ENCODE assay signal across 19 cellular contexts in genomic region chr1:12069616-12070244, GRCh38. TPM values are rescaled to one million over a fixed set of nuclear protein-coding genes. Genes with fewer than 3 reads are reported as not detected.
DNase-seq lines count a peak whose midpoint lies in the region; ATAC-seq, FAIRE-seq and TF ChIP-seq lines count a peak whose summit lies in the region.
"Had no signal": no experiment of that assay in that cellular context is flagged by ENCODE, and none has a peak within 500 bp of the region (broad histone marks: within the 10 kb centered on the region; RNA-seq: fewer than 3 reads in every experiment).

No MANE protein-coding gene starts in this region.

- TF ChIP-seq CTCF in Calu3 (IDR thresholded peaks at IDR 0.05; ENCODE audit: unreplicated experiment) = no peak

- no peak overlapping the region for H3K27ac ChIP-seq in CD8-positive, alpha-beta memory T cell (ENCODE audit: low read depth, low read length)
- H3K27ac ChIP-seq: esophagus squamous epithelium, GM23248, hepatocyte, psoas muscle, thoracic aorta had no signal

- no peak overlapping the region for H3K4me3 ChIP-seq in CD8-positive, alpha-beta memory T cell (ENCODE audit: low read length)
- H3K4me3 ChIP-seq: esophagus squamous epithelium, GM23248, hepatocyte, psoas muscle, thoracic aorta had no signal

- H3K9me3 ChIP-seq in CD8-positive, alpha-beta memory T cell (ENCODE audit: low read length) = no peaks in the 10 kb centered on the region
- H3K9me3 ChIP-seq: esophagus squamous epithelium, psoas muscle, thoracic aorta had no signal

- peaks cover 18% of the 10 kb centered on the region for H3K4me1 ChIP-seq in CD8-positive, alpha-beta memory T cell (ENCODE audit: insufficient read depth, low read length)
- H3K4me1 ChIP-seq: psoas muscle had no signal

- H3K27ac Mint-ChIP-seq in CD8-positive, alpha-beta memory T cell = peak overlapping the region in 2 of 8 donors; percentile 25 to 84
- H3K27ac Mint-ChIP-seq in memory B cell = no peak overlapping the region
- H3K27ac Mint-ChIP-seq in activated naive CD4-positive, alpha-beta T cell treated with anti-CD3 and anti-CD28 coated beads for 36 hours = no peak overlapping the region
- H3K27ac Mint-ChIP-seq in Calu3 (ENCODE audit: unreplicated experiment) = no peak overlapping the region

- H3K27me3 Mint-ChIP-seq in CD8-positive, alpha-beta memory T cell = peaks cover 40 to 49% of the 10 kb centered on the region in 2 donors
- peaks cover 28% of the 10 kb centered on the region for H3K27me3 Mint-ChIP-seq in memory B cell
- peaks cover 19% of the 10 kb centered on the region for H3K27me3 Mint-ChIP-seq in activated naive CD4-positive, alpha-beta T cell treated with anti-CD3 and anti-CD28 coated beads for 36 hours (ENCODE audit: low read depth)
- H3K27me3 Mint-ChIP-seq in Calu3 (ENCODE audit: unreplicated experiment) = peaks cover 82% of the 10 kb centered on the region

- POLR2A ChIA-PET in CD8-positive, alpha-beta memory T cell (lab: Charles Lee) = no interaction called here

- H3K36me3 ChIP-seq in CD8-positive, alpha-beta memory T cell (ENCODE audit: insufficient read depth, low read length) = no peaks in the 10 kb centered on the region
- H3K36me3 ChIP-seq: esophagus squamous epithelium, thoracic aorta had no signal

- H3K4me3 Mint-ChIP-seq in CD8-positive, alpha-beta memory T cell = peak overlapping the region in 5 of 7 donors; percentile 1 to 29 (median 8)
- peak overlapping the region; percentile 49 for H3K4me3 Mint-ChIP-seq in memory B cell
- H3K4me3 Mint-ChIP-seq in activated naive CD4-positive, alpha-beta T cell treated with anti-CD3 and anti-CD28 coated beads for 36 hours = no peak overlapping the region
- no peak overlapping the region for H3K4me3 Mint-ChIP-seq in Calu3 (ENCODE audit: low read depth, unreplicated experiment)
- H3K4me3 Mint-ChIP-seq: naive B cell had no signal

- FAIRE-seq in GM12891 (lab: Jason Lieb, UNC) = peak; percentile 57

- no peaks in the 10 kb centered on the region for H3K36me3 Mint-ChIP-seq in CD8-positive, alpha-beta memory T cell
- H3K36me3 Mint-ChIP-seq in memory B cell (no peaks in the 10 kb centered on the region), Calu3 (ENCODE audit: insufficient read depth, unreplicated experiment) (no peaks in the 10 kb centered on the region)
- peaks cover 13% of the 10 kb centered on the region for H3K36me3 Mint-ChIP-seq in activated naive CD4-positive, alpha-beta T cell treated with anti-CD3 and anti-CD28 coated beads for 36 hours (ENCODE audit: low read depth)

- no peaks in the 10 kb centered on the region for H3K9me3 Mint-ChIP-seq in CD8-positive, alpha-beta memory T cell
- H3K9me3 Mint-ChIP-seq in memory B cell = no peaks in the 10 kb centered on the region
- H3K9me3 Mint-ChIP-seq in activated naive CD4-positive, alpha-beta T cell treated with anti-CD3 and anti-CD28 coated beads for 36 hours = no peaks in the 10 kb centered on the region
- no peaks in the 10 kb centered on the region for H3K9me3 Mint-ChIP-seq in Calu3 (ENCODE audit: low read depth, unreplicated experiment)

- no TSS peak for BruUV-seq in Calu3 (replicated peaks; lab: Mats Ljungman, UMichigan)

- no peak for DNase-seq in CD8-positive, alpha-beta memory T cell
- no peak for DNase-seq in GM12891 (ENCODE audit: insufficient read length, low spot score)
- DNase-seq in UCSD-AML1 (lab: John Stamatoyannopoulos, UW; ENCODE audit: unreplicated experiment) = peak; percentile 47
- no peak for DNase-seq in memory B cell (ENCODE audit: low spot score in 2 of 2)
- DNase-seq in left lobe of liver (ENCODE audit: low spot score) = no peak
- DNase-seq in activated naive CD4-positive, alpha-beta T cell treated with anti-CD3 and anti-CD28 coated beads for 36 hours = no peak
- no peak for DNase-seq in COLO668 (lab: John Stamatoyannopoulos, UW; ENCODE audit: unreplicated experiment)
- DNase-seq in Calu3 = no peak
- DNase-seq: activated CD8-positive, alpha-beta memory T cell treated with anti-CD3 and anti-CD28 coated beads, Interleukin-2, amount 50 U/mL, for 48 hours; esophagus squamous epithelium; GM23248; left colon; naive B cell; NCI-H1436; psoas muscle had no signal

- CTCF ChIA-PET in CD8-positive, alpha-beta memory T cell (lab: Charles Lee) = no interaction called here
- CTCF ChIA-PET in activated naive CD4-positive, alpha-beta T cell treated with anti-CD3 and anti-CD28 coated beads for 36 hours (lab: Charles Lee) = interaction anchor here (0.9 to 4.1 kb wide), 2 partner anchors 9 to 10 kb away, joined by 3 to 17 read pairs; no protein-coding TSS in a partner anchor
- CTCF ChIA-PET in Calu3 (lab: Charles Lee) = no interaction called here

- intact Hi-C loops in activated naive CD4-positive, alpha-beta T cell treated with anti-CD3 and anti-CD28 coated beads for 36 hours (cut with micrococcal nuclease) = loop anchor here (2.0 to 10.0 kb wide), 5 partner anchors 51 to 445 kb away; partner anchors contain the start of gene MIIP
- intact Hi-C loops in Calu3 (cut with micrococcal nuclease; ENCODE audit: unreplicated experiment) = no loop called here

- ATAC-seq in memory B cell (ENCODE audit: low read depth) = no peak
- no peak for ATAC-seq in left lobe of liver
- ATAC-seq: left colon, psoas muscle had no signal

- TF ChIP-seq POLR2A in GM12891 (IDR thresholded peaks at IDR 0.05; ENCODE audit: low read depth, low read length) = no peak

- H3K27me3 ChIP-seq in CD8-positive, alpha-beta memory T cell (ENCODE audit: insufficient read depth, low read length, poor library complexity, severe bottlenecking) = peaks cover 11% of the 10 kb centered on the region

- H3K4me1 Mint-ChIP-seq in CD8-positive, alpha-beta memory T cell = peaks cover 28 to 46% (median 45%) of the 10 kb centered on the region in 3 donors
- H3K4me1 Mint-ChIP-seq in memory B cell = peaks cover 19% of the 10 kb centered on the region
- H3K4me1 Mint-ChIP-seq in activated naive CD4-positive, alpha-beta T cell treated with anti-CD3 and anti-CD28 coated beads for 36 hours (ENCODE audit: low read depth) = peaks cover 41% of the 10 kb centered on the region
- no peaks in the 10 kb centered on the region for H3K4me1 Mint-ChIP-seq in Calu3 (ENCODE audit: low read depth, unreplicated experiment)

TF ChIP-seq in GM12891, 5 proteins besides CTCF, POLR2A, EP300 and RAD21:
- TF ChIP-seq PAX5 (IDR thresholded peaks at IDR 0.05; ENCODE audit: insufficient read depth, low read length, severe bottlenecking) (no peak), SPI1 (IDR thresholded peaks at IDR 0.05; ENCODE audit: low read depth, low read length) (peak; percentile 46; the same call in 1 of the 2 replicates)
TF ChIP-seq in GM12891: peak in this region for 1.

RNA-seq across cellular contexts. Expression of gene TNFRSF8, which starts 6.6 kb away (rescaled TPM):
- 1 to 10 TPM; 1.5 to 1.9 TPM for total RNA-seq in CD8-positive, alpha-beta memory T cell
- not detected for polyA plus RNA-seq in CD8-positive, alpha-beta memory T cell
- 54.1 TPM for polyA plus RNA-seq in GM12891 (2012; ENCODE audit: low read depth, missing spikeins)
- 0.18 TPM for total RNA-seq in left lobe of liver
- total RNA-seq in activated naive CD4-positive, alpha-beta T cell treated with anti-CD3 and anti-CD28 coated beads for 36 hours = 10 to 100 TPM; 18.6 to 18.8 TPM
- total RNA-seq in Calu3 (2022) = not detected in 2 replicates
- total RNA-seq: GM23248, hepatocyte, SK-MEL-5 had no signal
- polyA plus RNA-seq: BJ, hepatocyte had no signal

RNA-seq across cellular contexts. Expression of gene MIIP, which starts 50.4 kb away (rescaled TPM):
- total RNA-seq in CD8-positive, alpha-beta memory T cell = 10 to 100 TPM; 37.0 to 37.6 TPM
- polyA plus RNA-seq in CD8-positive, alpha-beta memory T cell = 31.6 TPM
- 43.9 TPM for polyA plus RNA-seq in GM12891 (2012; ENCODE audit: low read depth, missing spikeins)
- total RNA-seq in left lobe of liver (10.1 TPM), Calu3 (2022) (23.4 and 28.8 TPM in 2 replicates)
- total RNA-seq in activated naive CD4-positive, alpha-beta T cell treated with anti-CD3 and anti-CD28 coated beads for 36 hours = 10 to 100 TPM; 32.8 to 36.4 TPM

Comparison
In these comparisons a context has a peak if more than half of its experiments do, and no peak if none do; other contexts are left out.
1. H3K4me3 Mint-ChIP-seq: peak in CD8-positive, alpha-beta memory T cell (5 of 7) and memory B cell (single experiment); none in activated naive CD4-positive, alpha-beta T cell treated with anti-CD3 and anti-CD28 coated beads for 36 hours (single experiment) and Calu3 (single experiment).
2. RNA of gene TNFRSF8, which starts 6.6 kb away (total RNA-seq): 18.6 to 18.8 TPM in activated naive CD4-positive, alpha-beta T cell treated with anti-CD3 and anti-CD28 coated beads for 36 hours; 1.5 to 1.9 TPM in CD8-positive, alpha-beta memory T cell, 0.18 TPM in left lobe of liver (single experiment) and not detected in Calu3; every median in the first group is over 4 times any median in the second.